ENCODE assay signal across 1 cellular context in the genomic region with DNA sequence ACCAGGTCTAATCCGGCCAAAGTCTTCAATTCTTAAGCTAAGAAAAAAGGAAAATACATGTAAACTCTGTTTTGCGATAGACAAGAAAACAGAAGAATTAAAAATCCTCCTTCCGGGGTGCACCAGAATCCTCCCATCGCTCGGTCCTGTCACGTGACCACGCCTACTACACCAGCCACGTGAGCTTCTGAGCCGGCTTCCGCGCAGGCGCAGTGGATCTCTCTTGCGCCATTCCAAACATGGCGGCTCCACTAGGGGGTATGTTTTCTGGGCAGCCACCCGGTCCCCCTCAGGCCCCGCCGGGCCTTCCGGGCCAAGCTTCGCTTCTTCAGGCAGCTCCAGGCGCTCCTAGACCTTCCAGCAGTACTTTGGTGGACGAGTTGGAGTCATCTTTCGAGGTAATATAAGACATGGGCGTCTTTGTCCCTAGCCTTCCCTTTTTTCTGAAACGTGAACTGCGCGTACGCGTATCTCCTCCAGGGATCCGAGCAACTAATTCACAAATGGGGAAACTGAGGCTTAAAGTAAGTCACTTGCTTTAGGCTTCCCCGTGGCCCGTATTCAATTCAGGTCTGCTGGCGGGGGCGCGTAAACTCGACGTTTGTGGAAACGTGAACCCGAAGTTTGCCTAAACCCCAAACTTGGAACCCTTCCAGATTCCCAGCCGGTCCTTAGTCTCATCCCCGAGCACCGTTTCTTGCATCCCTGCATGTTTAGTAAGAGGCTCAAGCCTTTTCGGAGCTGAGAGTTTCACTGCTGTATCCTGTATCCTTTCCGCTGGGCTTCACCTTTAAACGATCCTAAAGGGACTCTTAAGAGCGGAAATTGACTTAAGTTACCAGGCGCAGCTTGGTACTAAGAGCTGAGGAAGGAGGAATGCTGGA.
TF ChIP-seq lines count a peak whose summit lies in the region.

A gene with protein sequence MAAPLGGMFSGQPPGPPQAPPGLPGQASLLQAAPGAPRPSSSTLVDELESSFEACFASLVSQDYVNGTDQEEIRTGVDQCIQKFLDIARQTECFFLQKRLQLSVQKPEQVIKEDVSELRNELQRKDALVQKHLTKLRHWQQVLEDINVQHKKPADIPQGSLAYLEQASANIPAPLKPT (plus strand): TSS at position 226 of the 884 bp plus-strand sequence. CDS start 14 bp downstream, at position 240.

TF ChIP-seq in K562, 482 proteins besides CTCF, POLR2A, EP300 and RAD21 (continued from another document):
- TF ChIP-seq, protein P1, sequence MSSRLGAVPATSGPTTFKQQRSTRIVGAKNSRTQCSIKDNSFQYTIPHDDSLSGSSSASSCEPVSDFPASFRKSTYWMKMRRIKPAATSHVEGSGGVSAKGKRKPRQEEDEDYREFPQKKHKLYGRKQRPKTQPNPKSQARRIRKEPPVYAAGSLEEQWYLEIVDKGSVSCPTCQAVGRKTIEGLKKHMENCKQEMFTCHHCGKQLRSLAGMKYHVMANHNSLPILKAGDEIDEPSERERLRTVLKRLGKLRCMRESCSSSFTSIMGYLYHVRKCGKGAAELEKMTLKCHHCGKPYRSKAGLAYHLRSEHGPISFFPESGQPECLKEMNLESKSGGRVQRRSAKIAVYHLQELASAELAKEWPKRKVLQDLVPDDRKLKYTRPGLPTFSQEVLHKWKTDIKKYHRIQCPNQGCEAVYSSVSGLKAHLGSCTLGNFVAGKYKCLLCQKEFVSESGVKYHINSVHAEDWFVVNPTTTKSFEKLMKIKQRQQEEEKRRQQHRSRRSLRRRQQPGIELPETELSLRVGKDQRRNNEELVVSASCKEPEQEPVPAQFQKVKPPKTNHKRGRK (tag; IDR thresholded peaks at IDR 0.05) = no peak
- TF ChIP-seq PHB2 (IDR thresholded peaks at IDR 0.05; ENCODE audit: low read depth) = no peak
- no peak for TF ChIP-seq ZNF830 (CRISPR knock-in tag; IDR thresholded peaks at IDR 0.05)
- peak; percentile 81 for TF ChIP-seq EP400 (IDR thresholded peaks at IDR 0.05)
- TF ChIP-seq, protein P2, sequence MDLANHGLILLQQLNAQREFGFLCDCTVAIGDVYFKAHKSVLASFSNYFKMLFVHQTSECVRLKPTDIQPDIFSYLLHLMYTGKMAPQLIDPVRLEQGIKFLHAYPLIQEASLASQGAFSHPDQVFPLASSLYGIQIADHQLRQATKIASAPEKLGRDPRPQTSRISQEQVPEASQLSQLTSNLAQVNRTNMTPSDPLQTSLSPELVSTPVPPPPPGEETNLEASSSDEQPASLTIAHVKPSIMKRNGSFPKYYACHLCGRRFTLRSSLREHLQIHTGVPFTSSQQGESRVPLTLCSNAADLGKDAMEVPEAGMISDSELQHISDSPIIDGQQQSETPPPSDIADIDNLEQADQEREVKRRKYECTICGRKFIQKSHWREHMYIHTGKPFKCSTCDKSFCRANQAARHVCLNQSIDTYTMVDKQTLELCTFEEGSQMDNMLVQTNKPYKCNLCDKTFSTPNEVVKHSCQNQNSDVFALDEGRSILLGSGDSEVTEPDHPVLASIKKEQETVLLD (IDR thresholded peaks at IDR 0.05) = peak; percentile 94
- no peak for TF ChIP-seq SRSF7 (optimal IDR thresholded peaks at IDR 0.05; ENCODE audit: low read depth, low read length)
- TF ChIP-seq POLR2H (tag; IDR thresholded peaks at IDR 0.05; ENCODE audit: low read depth) = peak; percentile 79
- no peak for TF ChIP-seq NELFE (IDR thresholded peaks at IDR 0.05; ENCODE audit: insufficient read depth, insufficient read length)
- peak; percentile 92 for TF ChIP-seq TBP (optimal IDR thresholded peaks at IDR 0.05; ENCODE audit: low read depth, low read length)
- TF ChIP-seq, protein P3, sequence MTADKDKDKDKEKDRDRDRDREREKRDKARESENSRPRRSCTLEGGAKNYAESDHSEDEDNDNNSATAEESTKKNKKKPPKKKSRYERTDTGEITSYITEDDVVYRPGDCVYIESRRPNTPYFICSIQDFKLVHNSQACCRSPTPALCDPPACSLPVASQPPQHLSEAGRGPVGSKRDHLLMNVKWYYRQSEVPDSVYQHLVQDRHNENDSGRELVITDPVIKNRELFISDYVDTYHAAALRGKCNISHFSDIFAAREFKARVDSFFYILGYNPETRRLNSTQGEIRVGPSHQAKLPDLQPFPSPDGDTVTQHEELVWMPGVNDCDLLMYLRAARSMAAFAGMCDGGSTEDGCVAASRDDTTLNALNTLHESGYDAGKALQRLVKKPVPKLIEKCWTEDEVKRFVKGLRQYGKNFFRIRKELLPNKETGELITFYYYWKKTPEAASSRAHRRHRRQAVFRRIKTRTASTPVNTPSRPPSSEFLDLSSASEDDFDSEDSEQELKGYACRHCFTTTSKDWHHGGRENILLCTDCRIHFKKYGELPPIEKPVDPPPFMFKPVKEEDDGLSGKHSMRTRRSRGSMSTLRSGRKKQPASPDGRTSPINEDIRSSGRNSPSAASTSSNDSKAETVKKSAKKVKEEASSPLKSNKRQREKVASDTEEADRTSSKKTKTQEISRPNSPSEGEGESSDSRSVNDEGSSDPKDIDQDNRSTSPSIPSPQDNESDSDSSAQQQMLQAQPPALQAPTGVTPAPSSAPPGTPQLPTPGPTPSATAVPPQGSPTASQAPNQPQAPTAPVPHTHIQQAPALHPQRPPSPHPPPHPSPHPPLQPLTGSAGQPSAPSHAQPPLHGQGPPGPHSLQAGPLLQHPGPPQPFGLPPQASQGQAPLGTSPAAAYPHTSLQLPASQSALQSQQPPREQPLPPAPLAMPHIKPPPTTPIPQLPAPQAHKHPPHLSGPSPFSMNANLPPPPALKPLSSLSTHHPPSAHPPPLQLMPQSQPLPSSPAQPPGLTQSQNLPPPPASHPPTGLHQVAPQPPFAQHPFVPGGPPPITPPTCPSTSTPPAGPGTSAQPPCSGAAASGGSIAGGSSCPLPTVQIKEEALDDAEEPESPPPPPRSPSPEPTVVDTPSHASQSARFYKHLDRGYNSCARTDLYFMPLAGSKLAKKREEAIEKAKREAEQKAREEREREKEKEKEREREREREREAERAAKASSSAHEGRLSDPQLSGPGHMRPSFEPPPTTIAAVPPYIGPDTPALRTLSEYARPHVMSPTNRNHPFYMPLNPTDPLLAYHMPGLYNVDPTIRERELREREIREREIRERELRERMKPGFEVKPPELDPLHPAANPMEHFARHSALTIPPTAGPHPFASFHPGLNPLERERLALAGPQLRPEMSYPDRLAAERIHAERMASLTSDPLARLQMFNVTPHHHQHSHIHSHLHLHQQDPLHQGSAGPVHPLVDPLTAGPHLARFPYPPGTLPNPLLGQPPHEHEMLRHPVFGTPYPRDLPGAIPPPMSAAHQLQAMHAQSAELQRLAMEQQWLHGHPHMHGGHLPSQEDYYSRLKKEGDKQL (CRISPR knock-in tag; IDR thresholded peaks at IDR 0.05; ENCODE audit: borderline replicate concordance) = no peak
- no peak for TF ChIP-seq SREBF2 (CRISPR knock-in tag; IDR thresholded peaks at IDR 0.05)
- TF ChIP-seq CHD1 (IDR thresholded peaks at IDR 0.05; ENCODE audit: low read length) = no peak
- TF ChIP-seq DNMT1 (IDR thresholded peaks at IDR 0.05) = no peak
- TF ChIP-seq ERF (CRISPR knock-in tag; IDR thresholded peaks at IDR 0.05) = no peak
- no peak for TF ChIP-seq MYBL2 (IDR thresholded peaks at IDR 0.05; ENCODE audit: low read depth)
- TF ChIP-seq MYBL2 (CRISPR knock-in tag; IDR thresholded peaks at IDR 0.05; ENCODE audit: borderline replicate concordance) = no peak
- TF ChIP-seq U2AF2 (optimal IDR thresholded peaks at IDR 0.05; ENCODE audit: low read depth, low read length) = no peak
- no peak for TF ChIP-seq ARID2 (IDR thresholded peaks at IDR 0.05)
- no peak for TF ChIP-seq KHSRP (IDR thresholded peaks at IDR 0.05)
- no peak for TF ChIP-seq SMAD2 (IDR thresholded peaks at IDR 0.05; ENCODE audit: low read depth, low read length)
- 0 out of 2 replicates have a peak, but pooled peaks have one; percentile 38 for TF ChIP-seq FOXJ2 (tag; IDR thresholded peaks at IDR 0.05)
- TF ChIP-seq HNRNPH1 (optimal IDR thresholded peaks at IDR 0.05; ENCODE audit: low read depth, low read length) = no peak
- TF ChIP-seq, protein P4, sequence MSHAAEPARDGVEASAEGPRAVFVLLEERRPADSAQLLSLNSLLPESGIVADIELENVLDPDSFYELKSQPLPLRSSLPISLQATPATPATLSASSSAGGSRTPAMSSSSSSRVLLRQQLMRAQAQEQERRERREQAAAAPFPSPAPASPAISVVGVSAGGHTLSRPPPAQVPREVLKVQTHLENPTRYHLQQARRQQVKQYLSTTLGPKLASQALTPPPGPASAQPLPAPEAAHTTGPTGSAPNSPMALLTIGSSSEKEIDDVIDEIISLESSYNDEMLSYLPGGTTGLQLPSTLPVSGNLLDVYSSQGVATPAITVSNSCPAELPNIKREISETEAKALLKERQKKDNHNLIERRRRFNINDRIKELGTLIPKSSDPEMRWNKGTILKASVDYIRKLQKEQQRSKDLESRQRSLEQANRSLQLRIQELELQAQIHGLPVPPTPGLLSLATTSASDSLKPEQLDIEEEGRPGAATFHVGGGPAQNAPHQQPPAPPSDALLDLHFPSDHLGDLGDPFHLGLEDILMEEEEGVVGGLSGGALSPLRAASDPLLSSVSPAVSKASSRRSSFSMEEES (CRISPR knock-in tag; IDR thresholded peaks at IDR 0.05) = peak; percentile 100
- TF ChIP-seq, protein P5, sequence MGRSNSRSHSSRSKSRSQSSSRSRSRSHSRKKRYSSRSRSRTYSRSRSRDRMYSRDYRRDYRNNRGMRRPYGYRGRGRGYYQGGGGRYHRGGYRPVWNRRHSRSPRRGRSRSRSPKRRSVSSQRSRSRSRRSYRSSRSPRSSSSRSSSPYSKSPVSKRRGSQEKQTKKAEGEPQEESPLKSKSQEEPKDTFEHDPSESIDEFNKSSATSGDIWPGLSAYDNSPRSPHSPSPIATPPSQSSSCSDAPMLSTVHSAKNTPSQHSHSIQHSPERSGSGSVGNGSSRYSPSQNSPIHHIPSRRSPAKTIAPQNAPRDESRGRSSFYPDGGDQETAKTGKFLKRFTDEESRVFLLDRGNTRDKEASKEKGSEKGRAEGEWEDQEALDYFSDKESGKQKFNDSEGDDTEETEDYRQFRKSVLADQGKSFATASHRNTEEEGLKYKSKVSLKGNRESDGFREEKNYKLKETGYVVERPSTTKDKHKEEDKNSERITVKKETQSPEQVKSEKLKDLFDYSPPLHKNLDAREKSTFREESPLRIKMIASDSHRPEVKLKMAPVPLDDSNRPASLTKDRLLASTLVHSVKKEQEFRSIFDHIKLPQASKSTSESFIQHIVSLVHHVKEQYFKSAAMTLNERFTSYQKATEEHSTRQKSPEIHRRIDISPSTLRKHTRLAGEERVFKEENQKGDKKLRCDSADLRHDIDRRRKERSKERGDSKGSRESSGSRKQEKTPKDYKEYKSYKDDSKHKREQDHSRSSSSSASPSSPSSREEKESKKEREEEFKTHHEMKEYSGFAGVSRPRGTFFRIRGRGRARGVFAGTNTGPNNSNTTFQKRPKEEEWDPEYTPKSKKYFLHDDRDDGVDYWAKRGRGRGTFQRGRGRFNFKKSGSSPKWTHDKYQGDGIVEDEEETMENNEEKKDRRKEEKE (IDR thresholded peaks at IDR 0.05; ENCODE audit: borderline replicate concordance in 1 of 2, control insufficient read depth in 1 of 2, low read depth in 2 of 2, low read length in 1 of 2) = no peak
- no peak for TF ChIP-seq ZNF444 (CRISPR knock-in tag; IDR thresholded peaks at IDR 0.05)
- no peak for TF ChIP-seq PRPF4 (IDR thresholded peaks at IDR 0.05; ENCODE audit: insufficient read depth, low read depth, low read length, poor library complexity, severe bottlenecking)
- no peak for TF ChIP-seq NR1H2 (CRISPR knock-in tag; IDR thresholded peaks at IDR 0.05)
- no peak for TF ChIP-seq NCOA6 (IDR thresholded peaks at IDR 0.05)
- no peak for TF ChIP-seq RBM14 (IDR thresholded peaks at IDR 0.05; ENCODE audit: borderline replicate concordance, insufficient read depth, low read depth, low read length)
